In the genomic region with DNA sequence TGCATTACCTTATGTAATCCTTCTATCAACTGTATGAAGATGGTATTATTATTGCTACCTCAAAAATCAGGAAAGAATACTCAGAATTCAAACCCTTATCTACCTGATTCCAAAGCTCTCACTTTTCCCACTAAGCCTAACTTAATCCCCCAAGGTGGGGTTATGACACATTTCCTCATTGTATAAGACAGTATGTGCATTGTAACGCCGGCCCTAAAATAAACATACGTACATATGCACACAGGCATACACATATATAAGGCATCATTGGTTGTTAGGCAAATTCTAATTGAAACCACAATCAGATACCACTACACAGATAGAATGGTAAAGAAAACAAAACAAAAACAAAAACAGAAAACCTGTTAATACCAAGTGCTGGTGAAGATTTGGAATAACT, we compare ENCODE assay signal across 21 cellular contexts.
DNase-seq lines count a peak whose midpoint lies in the region; ATAC-seq, FAIRE-seq and TF ChIP-seq lines count a peak whose summit lies in the region.
"Had no signal": no experiment of that assay in that cellular context is flagged by ENCODE, and none has a peak within 500 bp of the region (broad histone marks: within the 10 kb centered on the region; RNA-seq: fewer than 3 reads in every experiment).

No MANE protein-coding gene starts in this region.

- no peak for DNase-seq in mammary epithelial cell
- DNase-seq in MCF 10A (ENCODE audit: unreplicated experiment) = no peak
- DNase-seq in bronchial epithelial cell (ENCODE audit: low read depth) = peak; percentile 87
- DNase-seq in foreskin keratinocyte = peak; percentile 52 to 66
- DNase-seq in transverse colon = no peak
- DNase-seq in RCC 7860 (ENCODE audit: low spot score) = no peak
- DNase-seq: ACHN; C1 segment of cervical spinal cord; Calu3; CD4-positive, alpha-beta memory T cell; COR-L47; DMS53; DMS79 treated with DMSO at 0.1 percent for 48 hours; GF-D8; GM23248; H7; HCEC 1CT had no signal

- TF ChIP-seq CTCF in mammary epithelial cell (conservative IDR thresholded peaks at IDR 0.05 in 1 of 2, IDR thresholded peaks at IDR 0.05 in 1 of 2; ENCODE audit: extremely low read depth in 1 of 2, insufficient read depth in 1 of 2, low read depth in 1 of 2, low read length in 2 of 2) (no peak), MCF 10A (IDR thresholded peaks at IDR 0.05; ENCODE audit: unreplicated experiment) (no peak), bronchial epithelial cell (IDR thresholded peaks at IDR 0.05; ENCODE audit: insufficient read depth, low read length, severe bottlenecking) (no peak), foreskin keratinocyte (conservative IDR thresholded peaks at IDR 0.05) (no peak), transverse colon (IDR thresholded peaks at IDR 0.05) (no peak)

- ATAC-seq in foreskin keratinocyte (peak; percentile 13), GM21423 (IDR thresholded peaks at IDR 0.05; ENCODE audit: unreplicated experiment) (no peak)
- ATAC-seq: A549 had no signal

- TF ChIP-seq POLR2A in transverse colon (IDR thresholded peaks at IDR 0.05) = no peak

- no peak overlapping the region for H3K9ac ChIP-seq in mammary epithelial cell (ENCODE audit: insufficient read depth, low read length)
- H3K9ac ChIP-seq: GM23248 had no signal

- H3K36me3 Mint-ChIP-seq in MCF 10A (ENCODE audit: insufficient read depth, unreplicated experiment) = no peaks in the 10 kb centered on the region
- H3K36me3 Mint-ChIP-seq: CD4-positive, alpha-beta memory T cell had no signal

- no peak overlapping the region for H3K4me3 ChIP-seq in mammary epithelial cell (replicated peaks in 1 of 3; ENCODE audit: insufficient read depth in 1 of 3, low read depth in 2 of 3, low read length in 3 of 3)
- H3K4me3 ChIP-seq in bronchial epithelial cell (ENCODE audit: low read depth, low read length) = no peak overlapping the region
- no peak overlapping the region for H3K4me3 ChIP-seq in transverse colon
- H3K4me3 ChIP-seq: A549, GM23248 had no signal

- BruUV-seq in mammary epithelial cell (replicated peaks; lab: Mats Ljungman, UMichigan) = no TSS peak
- BruUV-seq in MCF 10A (replicated peaks; lab: Mats Ljungman, UMichigan) = no TSS peak

- no peaks in the 10 kb centered on the region for H3K27me3 ChIP-seq in mammary epithelial cell (ENCODE audit: insufficient read depth, low read length)
- no peaks in the 10 kb centered on the region for H3K27me3 ChIP-seq in bronchial epithelial cell (ENCODE audit: control insufficient read depth, insufficient read depth, low read length)
- H3K27me3 ChIP-seq in foreskin keratinocyte = no peaks in the 10 kb centered on the region
- H3K27me3 ChIP-seq in transverse colon = no peaks in the 10 kb centered on the region

- no peak overlapping the region for H2AFZ ChIP-seq in mammary epithelial cell (ENCODE audit: low read depth, low read length)
- H2AFZ ChIP-seq: GM23248 had no signal

- H3K4me2 ChIP-seq in mammary epithelial cell (ENCODE audit: insufficient read depth, low read depth, low read length) = no peak overlapping the region
- H3K4me2 ChIP-seq: A549 had no signal

- in situ Hi-C loops in mammary epithelial cell (cut with MboI; ENCODE audit: low sequenced_read_pairs in 2 of 2) = no loop called here
- in situ Hi-C loops in transverse colon (cut with MboI; ENCODE audit: low pct_ligation_motif_present in 1 of 4, low pct_unique_long_range_greater_than_20kb in 1 of 4, low sequenced_read_pairs in 3 of 4) = no loop called here

- H3K4me1 Mint-ChIP-seq in MCF 10A (ENCODE audit: insufficient read depth, unreplicated experiment) = peaks cover 46% of the 10 kb centered on the region
- H3K4me1 Mint-ChIP-seq: CD4-positive, alpha-beta memory T cell had no signal

- H3K27me3 Mint-ChIP-seq in MCF 10A (ENCODE audit: insufficient read depth, unreplicated experiment) = no peaks in the 10 kb centered on the region
- H3K27me3 Mint-ChIP-seq: CD4-positive, alpha-beta memory T cell had no signal

- H3K27ac Mint-ChIP-seq in MCF 10A (ENCODE audit: low read depth, unreplicated experiment) = no peak overlapping the region
- H3K27ac Mint-ChIP-seq: CD4-positive, alpha-beta memory T cell had no signal

- POLR2A ChIA-PET in MCF 10A (lab: Yijun Ruan, JAX) = interaction anchor here (0.6 to 1.3 kb wide), 4 partner anchors 26 to 553 kb away, joined by 3 to 4 read pairs (median 3); no protein-coding TSS in a partner anchor

- FAIRE-seq in bronchial epithelial cell (lab: Jason Lieb, UNC) (no peak), RCC 7860 (lab: Jason Lieb, UNC) (no peak)
- FAIRE-seq: A549, GM12892, H1 had no signal

- intact Hi-C loops in mammary epithelial cell (cut with micrococcal nuclease) = no loop called here
- intact Hi-C loops in MCF 10A (cut with micrococcal nuclease) = loop anchor here (10.0 kb wide), 3 partner anchors 142 to 428 kb away; no protein-coding TSS in a partner anchor
- intact Hi-C loops in transverse colon (cut with DNase I; ENCODE audit: low total_unique reads) = no loop called here

- H3K9me3 Mint-ChIP-seq in MCF 10A (ENCODE audit: unreplicated experiment) = no peaks in the 10 kb centered on the region

- WGBS in mammary epithelial cell (ENCODE audit: low coverage, missing lambda C conversion rate) = 95% methylated on average over 3 of the region's 3 CpGs
- WGBS in transverse colon (ENCODE audit: low coverage in 1 of 2), 2 donors = 87 to 90% methylated on average over 3 of the region's 3 CpGs

- TF ChIP-seq EP300 in transverse colon (IDR thresholded peaks at IDR 0.05; ENCODE audit: low read depth) = no peak

- no peak overlapping the region for H3K4me3 Mint-ChIP-seq in MCF 10A (ENCODE audit: unreplicated experiment)
- H3K4me3 Mint-ChIP-seq: CD4-positive, alpha-beta memory T cell had no signal

- H3K9me3 ChIP-seq in mammary epithelial cell (replicated peaks; ENCODE audit: insufficient read depth, low read length) (peaks cover 3% of the 10 kb centered on the region), transverse colon (no peaks in the 10 kb centered on the region)
- H3K9me3 ChIP-seq: A549 had no signal

- H3K79me2 ChIP-seq in mammary epithelial cell (ENCODE audit: insufficient read depth, low read length) = no peaks in the 10 kb centered on the region

- dilution Hi-C loops in mammary epithelial cell (cut with HindIII; ENCODE audit: low sequenced_read_pairs) = no loop called here

- no peaks in the 10 kb centered on the region for H4K20me1 ChIP-seq in mammary epithelial cell (ENCODE audit: insufficient read depth, low read length)

- CTCF ChIA-PET in mammary epithelial cell (lab: Charles Lee; ENCODE audit: low non-redundant PET) = no interaction called here
- CTCF ChIA-PET in MCF 10A (lab: Yijun Ruan, JAX) = interaction anchor here (0.9 to 1.8 kb wide), 2 partner anchors 143 to 550 kb away, joined by 5 read pairs; no protein-coding TSS in a partner anchor

- H3K27ac ChIP-seq in mammary epithelial cell (ENCODE audit: insufficient read depth, low read depth, low read length) = peak overlapping the region; percentile 99
- H3K27ac ChIP-seq in foreskin keratinocyte = peak overlapping the region; percentile 95
- no peak overlapping the region for H3K27ac ChIP-seq in transverse colon
- H3K27ac ChIP-seq: A549, GM23248 had no signal

- H3K4me1 ChIP-seq in mammary epithelial cell (ENCODE audit: insufficient read depth, low read length) (peaks cover 57% of the 10 kb centered on the region), foreskin keratinocyte (peaks cover 39% of the 10 kb centered on the region), transverse colon (no peaks in the 10 kb centered on the region)

- no peaks in the 10 kb centered on the region for H3K36me3 ChIP-seq in mammary epithelial cell (ENCODE audit: insufficient read depth, low read length)
- H3K36me3 ChIP-seq in bronchial epithelial cell (ENCODE audit: control insufficient read depth, insufficient read depth, low read length) = no peaks in the 10 kb centered on the region
- no peaks in the 10 kb centered on the region for H3K36me3 ChIP-seq in transverse colon

Comparison
In these comparisons a context has a peak if more than half of its experiments do, and no peak if none do; other contexts are left out.
1. DNase-seq: peak in bronchial epithelial cell (single experiment) and foreskin keratinocyte (2 of 2); none in mammary epithelial cell (single experiment), MCF 10A (single experiment), transverse colon (single experiment) and RCC 7860 (single experiment).
2. H3K27ac ChIP-seq: peak in mammary epithelial cell (single experiment) and foreskin keratinocyte (single experiment); none in transverse colon (0 of 4).